8 cellular contexts compared by ENCODE assay signal in the genomic region with DNA sequence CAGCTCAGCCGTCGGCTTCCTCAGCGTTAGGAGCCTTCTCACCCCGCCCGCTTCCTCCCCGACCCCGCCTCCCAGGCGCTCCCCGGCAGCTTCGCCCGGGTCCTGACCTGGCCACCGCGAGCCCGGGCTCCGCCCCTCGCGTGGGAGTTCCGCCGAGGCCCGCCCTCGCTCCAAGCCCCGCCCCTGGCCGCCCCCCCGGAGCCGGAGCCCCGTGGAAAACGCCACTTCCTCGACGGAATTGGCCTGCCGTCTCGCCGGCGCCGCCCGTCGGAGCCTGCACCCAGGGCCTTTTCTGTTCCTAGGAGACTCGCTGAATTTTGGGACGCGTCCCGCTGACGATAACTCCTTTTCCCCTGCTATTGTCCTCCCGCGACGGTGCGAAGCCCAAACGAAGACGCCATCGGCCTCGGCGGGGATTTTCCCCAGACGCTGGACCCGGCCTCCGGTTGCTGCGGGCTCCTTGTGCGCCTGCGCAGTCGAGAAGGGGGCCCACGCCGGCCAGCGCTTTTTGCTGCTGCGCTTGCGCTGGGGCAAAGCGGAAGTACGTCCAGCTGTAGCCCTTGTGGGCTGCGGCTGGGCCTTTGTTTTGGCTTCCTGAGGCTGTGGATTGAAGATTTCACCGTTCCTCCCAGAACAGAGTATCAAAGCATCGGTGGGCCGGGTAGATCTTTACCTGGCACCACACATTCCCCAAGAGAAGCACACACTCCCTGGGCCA. TPM values are rescaled to one million over a fixed set of nuclear protein-coding genes. Genes with fewer than 3 reads are reported as not detected.
DNase-seq lines count a peak whose midpoint lies in the region; ATAC-seq and TF ChIP-seq lines count a peak whose summit lies in the region.

No MANE protein-coding gene starts in this region.

- H3K9me3 Mint-ChIP-seq in immature natural killer cell: peaks cover 0 to 3% (median 0%) of the 10 kb centered on the region in 6 donors

- ATAC-seq in GM18873 (IDR thresholded peaks at IDR 0.05; ENCODE audit: low FRiP score, unreplicated experiment) (peak; percentile 49), HG03108 (IDR thresholded peaks at IDR 0.05; ENCODE audit: unreplicated experiment) (peak; percentile 62)

- peak overlapping the region; percentile 17 for H3K9ac ChIP-seq in mammary epithelial cell (ENCODE audit: insufficient read depth, low read length)

- H3K4me2 ChIP-seq in mammary epithelial cell (ENCODE audit: insufficient read depth, low read depth, low read length): peak overlapping the region; percentile 75

- WGBS in mammary epithelial cell (ENCODE audit: low coverage, missing lambda C conversion rate): 0% methylated on average over 16 of the region's 68 CpGs

- H3K36me3 ChIP-seq in mammary epithelial cell (ENCODE audit: insufficient read depth, low read length): peaks cover 16% of the 10 kb centered on the region

- dilution Hi-C loops in mammary epithelial cell (cut with HindIII; ENCODE audit: low sequenced_read_pairs): no loop called here

- H3K4me3 ChIP-seq in AG04449 (ENCODE audit: low read depth, low read length): peak overlapping the region; percentile 60
- H3K4me3 ChIP-seq in WI38 (ENCODE audit: low read depth, low read length): peak overlapping the region; percentile 55
- H3K4me3 ChIP-seq in mammary epithelial cell (replicated peaks in 1 of 3; ENCODE audit: insufficient read depth in 1 of 3, low read depth in 2 of 3, low read length in 3 of 3): peak overlapping the region; percentile 26 to 58 (median 47)

- H2AFZ ChIP-seq in mammary epithelial cell (ENCODE audit: low read depth, low read length): peak overlapping the region; percentile 73

- peaks cover 49 to 67% of the 10 kb centered on the region in 2 donors for H3K4me1 Mint-ChIP-seq in immature natural killer cell

- peak overlapping the region; percentile 95 to 99 (median 97) for H3K27ac Mint-ChIP-seq in immature natural killer cell

- peaks cover 5% of the 10 kb centered on the region for H3K79me2 ChIP-seq in mammary epithelial cell (ENCODE audit: insufficient read depth, low read length)

- peak overlapping the region; percentile 47 for H3K27ac ChIP-seq in mammary epithelial cell (ENCODE audit: insufficient read depth, low read depth, low read length)

- POLR2A ChIA-PET in AG04449 (lab: Yijun Ruan, JAX): interaction anchor here (0.6 to 3.7 kb wide), 7 partner anchors 9 to 206 kb away, joined by 3 to 24 read pairs (median 4); partner anchors contain the start of genes EHBP1L1, PCNX3, RELA and SIPA1

- CTCF ChIA-PET in AG04449 (lab: Yijun Ruan, JAX) (interaction anchor here (0.7 to 2.0 kb wide), 5 partner anchors 8 to 166 kb away, joined by 3 to 7 read pairs (median 4); partner anchors contain the start of genes RELA and SIPA1), mammary epithelial cell (lab: Charles Lee; ENCODE audit: low non-redundant PET) (no interaction called here)

- BruUV-seq in mammary epithelial cell (replicated peaks; lab: Mats Ljungman, UMichigan): no TSS peak

- H3K27me3 ChIP-seq in mammary epithelial cell (ENCODE audit: insufficient read depth, low read length): no peaks in the 10 kb centered on the region

- no peaks in the 10 kb centered on the region for H4K20me1 ChIP-seq in mammary epithelial cell (ENCODE audit: insufficient read depth, low read length)

- intact Hi-C loops in mammary epithelial cell (cut with micrococcal nuclease): loop anchor here (1.0 kb wide), 1 partner anchor 10 kb away; the partner anchor contains the start of gene RELA

- peak overlapping the region; percentile 84 to 93 (median 89) for H3K4me3 Mint-ChIP-seq in immature natural killer cell

- no peaks in the 10 kb centered on the region for H3K9me3 ChIP-seq in mammary epithelial cell (replicated peaks; ENCODE audit: insufficient read depth, low read length)

- TF ChIP-seq CTCF in AG04449 (IDR thresholded peaks at IDR 0.05; ENCODE audit: insufficient read depth, low read length, missing control alignments) (no peak), WI38 (IDR thresholded peaks at IDR 0.05; ENCODE audit: low read depth, low read length) (no peak), mammary epithelial cell (conservative IDR thresholded peaks at IDR 0.05 in 1 of 2, IDR thresholded peaks at IDR 0.05 in 1 of 2; ENCODE audit: extremely low read depth in 1 of 2, insufficient read depth in 1 of 2, low read depth in 1 of 2, low read length in 2 of 2) (no peak)

- peaks cover 13 to 39% (median 25%) of the 10 kb centered on the region in 3 donors for H3K36me3 Mint-ChIP-seq in immature natural killer cell

- DNase-seq in AG04449 (ENCODE audit: low read depth, low spot score) (no peak), NCI-H2227 (lab: John Stamatoyannopoulos, UW; ENCODE audit: unreplicated experiment) (peak; percentile 95), mammary epithelial cell (peak; percentile 77), immature natural killer cell (peak; percentile 99), smooth muscle cell of the brain vasculature (ENCODE audit: low read depth, low spot score) (peak; percentile 82)

- peaks cover 46 to 64% (median 58%) of the 10 kb centered on the region in 3 donors for H3K27me3 Mint-ChIP-seq in immature natural killer cell (ENCODE audit: low read depth in 3 of 3)

- in situ Hi-C loops in mammary epithelial cell (cut with MboI; ENCODE audit: low sequenced_read_pairs in 2 of 2): no loop called here

- peaks cover 45% of the 10 kb centered on the region for H3K4me1 ChIP-seq in mammary epithelial cell (ENCODE audit: insufficient read depth, low read length)

RNA-seq across cellular contexts. Expression of gene RELA, which starts 10.0 kb away (rescaled TPM):
- 10 to 100 TPM; 23.7 to 79.0 TPM for total RNA-seq in mammary epithelial cell
- polyA plus RNA-seq in mammary epithelial cell (33.5 TPM), immature natural killer cell (10 to 100 TPM; 38.5 to 88.4 (median 41.8) TPM)
- polyA minus RNA-seq in mammary epithelial cell: 61.3 TPM

RNA-seq across cellular contexts. Expression of gene SIPA1, which starts 14.8 kb away (rescaled TPM):
- total RNA-seq in mammary epithelial cell: 10 to 100 TPM; 13.2 to 16.1 TPM
- polyA plus RNA-seq in mammary epithelial cell: 7.5 TPM
- 18.7 TPM for polyA minus RNA-seq in mammary epithelial cell
- 100 to 1,000 TPM; 166 to 430 (median 222) TPM for polyA plus RNA-seq in immature natural killer cell

RNA-seq across cellular contexts. Expression of gene PCNX3, which starts 37.1 kb away (rescaled TPM):
- total RNA-seq in mammary epithelial cell: 10 to 100 TPM; 29.7 to 46.8 TPM
- polyA plus RNA-seq in mammary epithelial cell (24.6 TPM), immature natural killer cell (10 to 100 TPM in 1 of 3 donors, under 1 TPM in 2; 0.14 to 11.7 (median 0.89) TPM)
- polyA minus RNA-seq in mammary epithelial cell: 53.5 TPM

RNA-seq across cellular contexts. Expression of gene MAP3K11, which starts 38.6 kb away (rescaled TPM):
- 10 to 100 TPM; 29.2 to 52.8 TPM for total RNA-seq in mammary epithelial cell
- polyA plus RNA-seq in mammary epithelial cell (22.6 TPM), immature natural killer cell (10 to 100 TPM; 11.1 to 29.5 (median 12.3) TPM)
- 46.9 TPM for polyA minus RNA-seq in mammary epithelial cell

RNA-seq across cellular contexts. Expression of gene KCNK7, which starts 57.1 kb away (rescaled TPM):
- under 1 TPM; 0.17 to 0.24 TPM for total RNA-seq in mammary epithelial cell
- polyA plus RNA-seq in mammary epithelial cell (0.20 TPM), immature natural killer cell (not detected)
- polyA minus RNA-seq in mammary epithelial cell: 0.57 TPM

Comparison
In these comparisons a context has a peak if more than half of its experiments do, and no peak if none do; other contexts are left out.
1. RNA of gene SIPA1, which starts 14.8 kb away (polyA plus RNA-seq): 166 to 430 TPM in immature natural killer cell; 7.5 TPM in mammary epithelial cell (single experiment); every median in the first group is over 10 times any median in the second.
2. Peak in every context shown above with its lines, with median percentiles within 50 percentile points of each other: H3K4me3 ChIP-seq.